8 cellular contexts compared by ENCODE assay signal in genomic region chr12:68637439-68637838, GRCh38. TPM values are rescaled to one million over a fixed set of nuclear protein-coding genes. Genes with fewer than 3 reads are reported as not detected.
DNase-seq lines count a peak whose midpoint lies in the region; ATAC-seq and TF ChIP-seq lines count a peak whose summit lies in the region.
"Not testable (repeated sequence)": the region's sequence is repeated elsewhere in the genome, so short reads cannot be mapped to it uniquely, and the experiment has no call there.

No MANE protein-coding gene starts in this region.

- peaks cover 54% of the 10 kb centered on the region for H3F3A ChIP-seq in GM23248 (ENCODE audit: insufficient read depth)
- not testable (repeated sequence) for H3F3A ChIP-seq in OCI-LY1 (ENCODE audit: insufficient read depth, low read length)

- peak overlapping the region; percentile 49 for H3K4me3 ChIP-seq in CD4-positive, CD25-positive, alpha-beta regulatory T cell (ENCODE audit: low read depth, low read length)
- H3K4me3 ChIP-seq in GM23248: not testable (repeated sequence)
- H3K4me3 ChIP-seq in OCI-LY1 (ENCODE audit: low read depth, low read length, poor library complexity, severe bottlenecking): peak overlapping the region; percentile 15

- H3K27ac Mint-ChIP-seq in CD4-positive, CD25-positive, alpha-beta regulatory T cell: peak overlapping the region in 1 of 3 donors; percentile 15
- peak overlapping the region in 1 of 2 donors; percentile 80 for H3K27ac Mint-ChIP-seq in T-cell
- H3K27ac Mint-ChIP-seq in activated T-cell treated with anti-CD3 and anti-CD28 coated beads, Interleukin-2, amount 50 U/mL, for 24 hours: peak overlapping the region; percentile 77
- peak overlapping the region; percentile 1 for H3K27ac Mint-ChIP-seq in activated naive CD8-positive, alpha-beta T cell treated with anti-CD3 and anti-CD28 coated beads, Interleukin-2, amount 50 U/mL, for 24 hours
- H3K27ac Mint-ChIP-seq in naive thymus-derived CD8-positive, alpha-beta T cell: peak overlapping the region in 9 of 10 donors; percentile 57 to 95 (median 81)
- H3K27ac Mint-ChIP-seq in stimulated activated naive B cell treated with anti-CD40 and anti-IgM and Interleukin-4, amounts not matched to agents 10 μg/mL and 1 μg/mL and 100 μg/mL, for 72 hours: peak overlapping the region; percentile 65

- H3K79me2 ChIP-seq in GM23248 (ENCODE audit: insufficient read depth) (peaks cover 100% of the 10 kb centered on the region), OCI-LY1 (ENCODE audit: insufficient read depth, low read length) (peaks cover 95% of the 10 kb centered on the region)

- WGBS in GM23248 (ENCODE audit: low coverage in 1 of 2, low lambda C conversion rate in 2 of 2, missing lambda C conversion rate in 2 of 2), 2 experiments: 96 to 98% methylated on average over 3 of the region's 3 CpGs

- H3K36me3 Mint-ChIP-seq in CD4-positive, CD25-positive, alpha-beta regulatory T cell: peaks cover 14% of the 10 kb centered on the region
- not testable (repeated sequence) for H3K36me3 Mint-ChIP-seq in T-cell; stimulated activated naive B cell treated with anti-CD40 and anti-IgM and Interleukin-4, amounts not matched to agents 10 μg/mL and 1 μg/mL and 100 μg/mL, for 72 hours
- H3K36me3 Mint-ChIP-seq in activated T-cell treated with anti-CD3 and anti-CD28 coated beads, Interleukin-2, amount 50 U/mL, for 24 hours (ENCODE audit: low read depth): peaks cover 73% of the 10 kb centered on the region
- peaks cover 17% of the 10 kb centered on the region for H3K36me3 Mint-ChIP-seq in activated naive CD8-positive, alpha-beta T cell treated with anti-CD3 and anti-CD28 coated beads, Interleukin-2, amount 50 U/mL, for 24 hours (ENCODE audit: low read depth)
- peaks cover 0 to 62% (median 5%) of the 10 kb centered on the region in 3 donors for H3K36me3 Mint-ChIP-seq in naive thymus-derived CD8-positive, alpha-beta T cell

- peaks cover 81% of the 10 kb centered on the region for H3K4me1 ChIP-seq in CD4-positive, CD25-positive, alpha-beta regulatory T cell (ENCODE audit: control insufficient read depth, insufficient read depth, low read length, poor library complexity, severe bottlenecking)
- H3K4me1 ChIP-seq in GM23248 (ENCODE audit: insufficient read depth) (peaks cover 58% of the 10 kb centered on the region), OCI-LY1 (ENCODE audit: insufficient read depth, low read length, severe bottlenecking) (peaks cover 88% of the 10 kb centered on the region)

- not testable (repeated sequence) for H3K9me3 Mint-ChIP-seq in CD4-positive, CD25-positive, alpha-beta regulatory T cell; T-cell; activated T-cell treated with anti-CD3 and anti-CD28 coated beads, Interleukin-2, amount 50 U/mL, for 24 hours; activated naive CD8-positive, alpha-beta T cell treated with anti-CD3 and anti-CD28 coated beads, Interleukin-2, amount 50 U/mL, for 24 hours; naive thymus-derived CD8-positive, alpha-beta T cell; stimulated activated naive B cell treated with anti-CD40 and anti-IgM and Interleukin-4, amounts not matched to agents 10 μg/mL and 1 μg/mL and 100 μg/mL, for 72 hours

- H3K27me3 Mint-ChIP-seq in CD4-positive, CD25-positive, alpha-beta regulatory T cell; T-cell; activated T-cell treated with anti-CD3 and anti-CD28 coated beads, Interleukin-2, amount 50 U/mL, for 24 hours; activated naive CD8-positive, alpha-beta T cell treated with anti-CD3 and anti-CD28 coated beads, Interleukin-2, amount 50 U/mL, for 24 hours; naive thymus-derived CD8-positive, alpha-beta T cell; stimulated activated naive B cell treated with anti-CD40 and anti-IgM and Interleukin-4, amounts not matched to agents 10 μg/mL and 1 μg/mL and 100 μg/mL, for 72 hours: not testable (repeated sequence)

- POLR2A ChIA-PET in T-cell (lab: Charles Lee): interaction anchor here (0.6 to 1.2 kb wide), 10 partner anchors 12 to 275 kb away, joined by 3 to 10 read pairs (median 7); no protein-coding TSS in a partner anchor
- POLR2A ChIA-PET in naive thymus-derived CD8-positive, alpha-beta T cell (lab: Charles Lee): interaction anchor here (0.6 to 0.7 kb wide), 4 partner anchors 15 to 653 kb away, joined by 3 to 5 read pairs (median 4); partner anchors contain the start of gene RAP1B

- H3K9me2 ChIP-seq in GM23248 (ENCODE audit: insufficient read depth); OCI-LY1 (ENCODE audit: low read depth, low read length): not testable (repeated sequence)

- CTCF ChIA-PET in T-cell (lab: Charles Lee): interaction anchor here (0.6 to 0.7 kb wide), 4 partner anchors 10 to 542 kb away, joined by 3 to 6 read pairs (median 4); no protein-coding TSS in a partner anchor

- not testable (repeated sequence) for H3K4me2 ChIP-seq in GM23248 (ENCODE audit: unreplicated experiment)
- H3K4me2 ChIP-seq in OCI-LY1 (ENCODE audit: low read length): peak overlapping the region; percentile 36

- H3K9me3 ChIP-seq in CD4-positive, CD25-positive, alpha-beta regulatory T cell (ENCODE audit: control insufficient read depth in 2 of 2, low read length in 2 of 2); GM23248 (ENCODE audit: low read depth); OCI-LY1 (ENCODE audit: low read length): not testable (repeated sequence)

- H3K27me3 ChIP-seq in CD4-positive, CD25-positive, alpha-beta regulatory T cell (ENCODE audit: control insufficient read depth, insufficient read depth, low read length); GM23248 (replicated peaks; ENCODE audit: insufficient read depth); OCI-LY1 (ENCODE audit: insufficient read depth, low read length): not testable (repeated sequence)

- not testable (repeated sequence) for H3K36me3 ChIP-seq in CD4-positive, CD25-positive, alpha-beta regulatory T cell (ENCODE audit: control insufficient read depth, insufficient read depth, low read length); GM23248 (ENCODE audit: low read depth)
- peaks cover 24% of the 10 kb centered on the region for H3K36me3 ChIP-seq in OCI-LY1 (ENCODE audit: insufficient read depth, low read length)

- H4K20me1 ChIP-seq in GM23248 (ENCODE audit: insufficient read depth): peaks cover 20% of the 10 kb centered on the region; the same call in 1 of the 2 replicates
- H4K20me1 ChIP-seq in OCI-LY1 (ENCODE audit: insufficient read depth, low read length): not testable (repeated sequence)

- H3K9ac ChIP-seq in GM23248: not testable (repeated sequence)
- peak overlapping the region; percentile 37 for H3K9ac ChIP-seq in OCI-LY1 (ENCODE audit: low read length)

- peaks cover 60 to 98% (median 81%) of the 10 kb centered on the region in 4 donors for H3K4me1 Mint-ChIP-seq in CD4-positive, CD25-positive, alpha-beta regulatory T cell
- peaks cover 97 to 99% (median 98%) of the 10 kb centered on the region in 3 donors for H3K4me1 Mint-ChIP-seq in T-cell
- peaks cover 94% of the 10 kb centered on the region for H3K4me1 Mint-ChIP-seq in activated T-cell treated with anti-CD3 and anti-CD28 coated beads, Interleukin-2, amount 50 U/mL, for 24 hours (ENCODE audit: low read depth)
- peaks cover 98% of the 10 kb centered on the region for H3K4me1 Mint-ChIP-seq in activated naive CD8-positive, alpha-beta T cell treated with anti-CD3 and anti-CD28 coated beads, Interleukin-2, amount 50 U/mL, for 24 hours
- peaks cover 34 to 99% (median 85%) of the 10 kb centered on the region in 4 donors for H3K4me1 Mint-ChIP-seq in naive thymus-derived CD8-positive, alpha-beta T cell
- peaks cover 35 to 79% of the 10 kb centered on the region in 2 donors for H3K4me1 Mint-ChIP-seq in stimulated activated naive B cell treated with anti-CD40 and anti-IgM and Interleukin-4, amounts not matched to agents 10 μg/mL and 1 μg/mL and 100 μg/mL, for 72 hours

- H2AFZ ChIP-seq in GM23248; OCI-LY1 (ENCODE audit: low read length): not testable (repeated sequence)

- H3K27ac ChIP-seq in CD4-positive, CD25-positive, alpha-beta regulatory T cell (ENCODE audit: insufficient read depth, low read length, poor library complexity, severe bottlenecking): peak overlapping the region; percentile 37
- H3K27ac ChIP-seq in GM23248 (0 out of 2 replicates have a peak overlapping the region, but pooled peaks have one; percentile 10), OCI-LY1 (ENCODE audit: low read depth, low read length, poor library complexity, severe bottlenecking) (peak overlapping the region; percentile 85)

- in situ Hi-C loops in GM23248 (cut with MboI): not testable (repeated sequence)

- DNase-seq in CD4-positive, CD25-positive, alpha-beta regulatory T cell; GM23248; T-cell; activated T-cell treated with anti-CD3 and anti-CD28 coated beads, Interleukin-2, amount 50 U/mL, for 24 hours; activated naive CD8-positive, alpha-beta T cell treated with anti-CD3 and anti-CD28 coated beads, Interleukin-2, amount 50 U/mL, for 24 hours; naive thymus-derived CD8-positive, alpha-beta T cell; stimulated activated naive B cell treated with anti-CD40 and anti-IgM and Interleukin-4, amounts not matched to agents 10 μg/mL and 1 μg/mL and 100 μg/mL, for 72 hours: not testable (repeated sequence)

- peak overlapping the region; percentile 29 to 82 (median 54) for H3K4me3 Mint-ChIP-seq in CD4-positive, CD25-positive, alpha-beta regulatory T cell
- H3K4me3 Mint-ChIP-seq in T-cell: peak overlapping the region in 2 of 3 donors; percentile 34 to 51
- H3K4me3 Mint-ChIP-seq in activated T-cell treated with anti-CD3 and anti-CD28 coated beads, Interleukin-2, amount 50 U/mL, for 24 hours; activated naive CD8-positive, alpha-beta T cell treated with anti-CD3 and anti-CD28 coated beads, Interleukin-2, amount 50 U/mL, for 24 hours; stimulated activated naive B cell treated with anti-CD40 and anti-IgM and Interleukin-4, amounts not matched to agents 10 μg/mL and 1 μg/mL and 100 μg/mL, for 72 hours: not testable (repeated sequence)
- peak overlapping the region in 9 of 10 donors; percentile 51 to 80 (median 69) for H3K4me3 Mint-ChIP-seq in naive thymus-derived CD8-positive, alpha-beta T cell

- not testable (repeated sequence) for ATAC-seq in CD4-positive, CD25-positive, alpha-beta regulatory T cell (ENCODE audit: low read depth in 2 of 2); T-cell (replicated peaks in 1 of 4); activated naive CD8-positive, alpha-beta T cell treated with anti-CD3 and anti-CD28 coated beads, Interleukin-2, amount 50 U/mL, for 24 hours; naive thymus-derived CD8-positive, alpha-beta T cell; stimulated activated naive B cell treated with anti-CD40 and anti-IgM and Interleukin-4, amounts not matched to agents 10 μg/mL and 1 μg/mL and 100 μg/mL, for 72 hours (replicated peaks)

- TF ChIP-seq CTCF in OCI-LY1 (IDR thresholded peaks at IDR 0.05; ENCODE audit: low read length): not testable (repeated sequence)

RNA-seq across cellular contexts. Expression of gene RAP1B, which starts 26.7 kb away (rescaled TPM):
- total RNA-seq in CD4-positive, CD25-positive, alpha-beta regulatory T cell: 290 TPM
- 100 to 1,000 TPM; 399 to 465 (median 425) TPM for polyA plus RNA-seq in CD4-positive, CD25-positive, alpha-beta regulatory T cell
- 275 and 290 TPM in 2 replicates for total RNA-seq in GM23248 (2014; rRNA removed; shearing (Covaris generic))
- polyA plus RNA-seq in GM23248 (2016; fragmentation: Nextera tagmentation; extraction: Ambion mirVana): 353 and 363 TPM in 2 replicates
- total RNA-seq in T-cell: 100 to 1,000 TPM; 163 to 290 (median 170) TPM
- 100 to 1,000 TPM; 254 to 288 TPM for total RNA-seq in naive thymus-derived CD8-positive, alpha-beta T cell
- 100 to 1,000 TPM; 562 to 708 (median 574) TPM for polyA plus RNA-seq in naive thymus-derived CD8-positive, alpha-beta T cell

RNA-seq across cellular contexts. Expression of gene NUP107, which starts 49.3 kb away (rescaled TPM):
- total RNA-seq in CD4-positive, CD25-positive, alpha-beta regulatory T cell: 37.0 TPM
- 10 to 100 TPM; 28.9 to 36.7 (median 31.8) TPM for polyA plus RNA-seq in CD4-positive, CD25-positive, alpha-beta regulatory T cell
- 29.4 and 41.2 TPM in 2 replicates for total RNA-seq in GM23248 (2014; rRNA removed; shearing (Covaris generic))
- 35.6 and 40.1 TPM in 2 replicates for polyA plus RNA-seq in GM23248 (2016; fragmentation: Nextera tagmentation; extraction: Ambion mirVana)
- total RNA-seq in T-cell: 10 to 100 TPM; 38.4 to 67.5 (median 50.7) TPM
- 10 to 100 TPM; 69.9 to 78.5 TPM for total RNA-seq in naive thymus-derived CD8-positive, alpha-beta T cell
- 10 to 100 TPM; 21.3 to 39.0 (median 24.6) TPM for polyA plus RNA-seq in naive thymus-derived CD8-positive, alpha-beta T cell

Comparison
In these comparisons a context has a peak if more than half of its experiments do, and no peak if none do; other contexts are left out.
1. H3K27ac ChIP-seq: peak in every context shown above with its lines; median percentile 85 in OCI-LY1; 37 in CD4-positive, CD25-positive, alpha-beta regulatory T cell; 10 in GM23248.